8 cellular contexts compared by ENCODE assay signal in genomic region chr3:39101022-39101689, GRCh38. TPM values are rescaled to one million over a fixed set of nuclear protein-coding genes. Genes with fewer than 3 reads are reported as not detected.
DNase-seq lines count a peak whose midpoint lies in the region; ATAC-seq and TF ChIP-seq lines count a peak whose summit lies in the region.

No MANE protein-coding gene starts in this region.

- H4K20me1 ChIP-seq in PC-9 (ENCODE audit: insufficient read depth): peaks cover 11% of the 10 kb centered on the region; the same call in 1 of the 2 replicates
- peaks cover 46% of the 10 kb centered on the region for H4K20me1 ChIP-seq in hepatocyte (ENCODE audit: insufficient read depth, poor library complexity, severe bottlenecking)

- H3K36me3 Mint-ChIP-seq in activated naive CD4-positive, alpha-beta T cell treated with anti-CD3 and anti-CD28 coated beads, Interleukin-2, amount 50 U/mL, for 72 hours: no peaks in the 10 kb centered on the region

- H3K27ac ChIP-seq in PC-9 (no peak overlapping the region), hepatocyte (no peak overlapping the region)

- TF ChIP-seq CTCF in PC-9 (conservative IDR thresholded peaks at IDR 0.05) (peak; percentile 77), hepatocyte (IDR thresholded peaks at IDR 0.05; ENCODE audit: poor library complexity) (peak; percentile 58)

- no peaks in the 10 kb centered on the region for H3K27me3 ChIP-seq in PC-9 (ENCODE audit: insufficient read depth, low read depth)
- no peaks in the 10 kb centered on the region for H3K27me3 ChIP-seq in hepatocyte

- H2AFZ ChIP-seq in PC-9 (no peak overlapping the region), hepatocyte (no peak overlapping the region)

- DNase-seq in SIG-M5 treated with dmso at 0.1 percent for 504 hours (lab: John Stamatoyannopoulos, UW; ENCODE audit: unreplicated experiment) (peak; percentile 50), SIG-M5 (lab: John Stamatoyannopoulos, UW) (no peak), PC-9 (peak in 1 of 2 experiments; percentile 31), hepatocyte (ENCODE audit: low spot score) (peak; percentile 64), NCI-H524 treated with DMSO at 0.1 percent for 48 hours (lab: John Stamatoyannopoulos, UW) (no peak)
- peak in 1 of 2 donors; percentile 54 for DNase-seq in activated naive CD4-positive, alpha-beta T cell treated with anti-CD3 and anti-CD28 coated beads, Interleukin-2, amount 50 U/mL, for 72 hours (ENCODE audit: low spot score in 2 of 2)
- DNase-seq in stimulated activated CD4-positive, alpha-beta T cell treated with anti-CD3 and anti-CD28 coated beads, TNF-alpha, amount 100 ng/mL, for 24 hours (ENCODE audit: low read depth in 3 of 3): peak in 2 of 3 experiments; percentile 22 to 35

- H3K4me1 ChIP-seq in PC-9 (replicated peaks; ENCODE audit: insufficient read depth) (peaks cover 12% of the 10 kb centered on the region), hepatocyte (ENCODE audit: insufficient read depth) (peaks cover 9% of the 10 kb centered on the region)

- BruUV-seq in PC-9 (replicated peaks; lab: Mats Ljungman, UMichigan): no TSS peak

- peaks cover 3% of the 10 kb centered on the region; the same call in 1 of the 2 replicates for H3K36me3 ChIP-seq in PC-9 (ENCODE audit: low read depth)
- H3K36me3 ChIP-seq in hepatocyte (replicated peaks; ENCODE audit: insufficient read depth, low read depth): no peaks in the 10 kb centered on the region

- no peak overlapping the region for H3K4me2 ChIP-seq in PC-9
- H3K4me2 ChIP-seq in hepatocyte: no peak overlapping the region

- CTCF ChIA-PET in PC-9 (lab: Charles Lee): interaction anchor here (0.6 kb wide), 1 partner anchor 187 kb away, joined by 4 read pairs; no protein-coding TSS in a partner anchor

- H3K9me3 ChIP-seq in PC-9 (ENCODE audit: insufficient read depth, low read depth) (no peaks in the 10 kb centered on the region), hepatocyte (ENCODE audit: low read depth) (no peaks in the 10 kb centered on the region)

- ATAC-seq in HG02588 (IDR thresholded peaks at IDR 0.05; ENCODE audit: unreplicated experiment): peak; percentile 60
- peak; percentile 75 to 76 for ATAC-seq in activated naive CD4-positive, alpha-beta T cell treated with anti-CD3 and anti-CD28 coated beads, Interleukin-2, amount 50 U/mL, for 72 hours

- peak overlapping the region; percentile 36 to 73 for H3K27ac Mint-ChIP-seq in activated naive CD4-positive, alpha-beta T cell treated with anti-CD3 and anti-CD28 coated beads, Interleukin-2, amount 50 U/mL, for 72 hours

- H3K9me2 ChIP-seq in PC-9 (ENCODE audit: insufficient read depth) (no peaks in the 10 kb centered on the region), hepatocyte (replicated peaks; ENCODE audit: insufficient read depth) (no peaks in the 10 kb centered on the region)

- H3K9me3 Mint-ChIP-seq in activated naive CD4-positive, alpha-beta T cell treated with anti-CD3 and anti-CD28 coated beads, Interleukin-2, amount 50 U/mL, for 72 hours: no peaks in the 10 kb centered on the region

- POLR2A ChIA-PET in PC-9 (lab: Charles Lee; ENCODE audit: unreplicated experiment): no interaction called here

- peaks cover 18% of the 10 kb centered on the region for H3K79me2 ChIP-seq in PC-9 (ENCODE audit: low read depth)
- peaks cover 49% of the 10 kb centered on the region for H3K79me2 ChIP-seq in hepatocyte

- intact Hi-C loops in PC-9 (cut with micrococcal nuclease; ENCODE audit: unreplicated experiment): loop anchor here (1.0 kb wide), 1 partner anchor 187 kb away; no protein-coding TSS in a partner anchor

- H3K4me3 ChIP-seq in PC-9 (no peak overlapping the region), hepatocyte (no peak overlapping the region)

- WGBS in hepatocyte (ENCODE audit: low lambda C conversion rate, missing lambda C conversion rate): 86% methylated on average over 5 of the region's 5 CpGs

- peaks cover 7% of the 10 kb centered on the region; the same call in 1 of the 2 replicates for H3F3A ChIP-seq in PC-9 (ENCODE audit: insufficient read depth, low read depth)

RNA-seq across cellular contexts. Expression of gene GORASP1, which starts 6.3 kb away (rescaled TPM):
- total RNA-seq in PC-9 (2021): 43.4 and 44.4 TPM in 2 replicates
- total RNA-seq in activated naive CD4-positive, alpha-beta T cell treated with anti-CD3 and anti-CD28 coated beads, Interleukin-2, amount 50 U/mL, for 72 hours: 10 to 100 TPM; 19.0 to 22.7 TPM
- 38.0 and 48.6 TPM in 2 replicates for total RNA-seq in hepatocyte
- 42.0 and 49.0 TPM in 2 replicates for polyA plus RNA-seq in hepatocyte

RNA-seq across cellular contexts. Expression of gene TTC21A, which starts 6.3 kb away (rescaled TPM):
- total RNA-seq in PC-9 (2021) (9.0 and 9.5 TPM in 2 replicates), hepatocyte (1.2 and 3.7 TPM in 2 replicates)
- 1 to 10 TPM; 1.6 to 2.5 TPM for total RNA-seq in activated naive CD4-positive, alpha-beta T cell treated with anti-CD3 and anti-CD28 coated beads, Interleukin-2, amount 50 U/mL, for 72 hours
- 6.5 and 7.6 TPM in 2 replicates for polyA plus RNA-seq in hepatocyte

RNA-seq across cellular contexts. Expression of gene WDR48, which starts 49.3 kb away (rescaled TPM):
- total RNA-seq in PC-9 (2021): 26.0 and 31.2 TPM in 2 replicates
- 10 to 100 TPM; 39.2 to 51.8 TPM for total RNA-seq in activated naive CD4-positive, alpha-beta T cell treated with anti-CD3 and anti-CD28 coated beads, Interleukin-2, amount 50 U/mL, for 72 hours
- 34.7 and 37.0 TPM in 2 replicates for total RNA-seq in hepatocyte
- polyA plus RNA-seq in hepatocyte: 24.6 and 25.0 TPM in 2 replicates

RNA-seq across cellular contexts. Expression of gene SCN11A, which starts 49.4 kb away (rescaled TPM):
- total RNA-seq in PC-9 (2021): not detected in 2 replicates
- total RNA-seq in activated naive CD4-positive, alpha-beta T cell treated with anti-CD3 and anti-CD28 coated beads, Interleukin-2, amount 50 U/mL, for 72 hours: under 1 TPM; 0.09 to 0.21 TPM
- 3.7 and 3.9 TPM in 2 replicates for total RNA-seq in hepatocyte
- 0.86 and 1.9 TPM in 2 replicates for polyA plus RNA-seq in hepatocyte

RNA-seq across cellular contexts. Expression of gene CSRNP1, which starts 52.2 kb away (rescaled TPM):
- total RNA-seq in PC-9 (2021) (9.2 and 10.3 TPM in 2 replicates), hepatocyte (71.6 and 78.7 TPM in 2 replicates)
- total RNA-seq in activated naive CD4-positive, alpha-beta T cell treated with anti-CD3 and anti-CD28 coated beads, Interleukin-2, amount 50 U/mL, for 72 hours: 10 to 100 TPM; 72.9 to 87.1 TPM
- 112 and 115 TPM in 2 replicates for polyA plus RNA-seq in hepatocyte

Comparison
In these comparisons a context has a peak if more than half of its experiments do, and no peak if none do; other contexts are left out.
1. DNase-seq: peak in SIG-M5 treated with dmso at 0.1 percent for 504 hours (single experiment), hepatocyte (single experiment) and stimulated activated CD4-positive, alpha-beta T cell treated with anti-CD3 and anti-CD28 coated beads, TNF-alpha, amount 100 ng/mL, for 24 hours (2 of 3); none in SIG-M5 (single experiment) and NCI-H524 treated with DMSO at 0.1 percent for 48 hours (single experiment).